28 cellular contexts compared by ENCODE assay signal in the genomic region with DNA sequence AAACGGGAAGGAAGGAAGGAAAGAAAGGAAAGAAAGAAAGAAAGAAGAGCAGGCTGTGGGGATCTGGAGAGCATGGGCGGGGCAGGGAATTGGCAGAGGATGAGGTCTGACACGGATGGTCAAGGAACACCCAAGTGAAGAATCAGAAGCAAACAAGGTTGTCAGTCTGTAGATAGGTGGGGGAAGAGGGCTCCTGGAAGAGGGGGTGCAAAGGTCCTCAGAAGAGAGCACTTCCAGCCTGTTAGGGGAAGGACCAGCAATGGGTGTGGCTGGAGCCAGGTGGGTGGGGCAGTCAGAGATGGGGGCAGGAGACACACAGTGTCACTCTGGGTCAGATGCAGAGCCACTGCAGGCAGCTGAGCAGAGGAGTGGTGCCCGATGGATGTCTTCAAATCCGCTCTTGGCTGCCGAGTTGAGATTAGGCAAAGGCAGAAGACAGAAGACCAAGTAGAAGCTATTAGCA. TPM values are rescaled to one million over a fixed set of nuclear protein-coding genes. Genes with fewer than 3 reads are reported as not detected.
"Had no signal": no experiment of that assay in that cellular context is flagged by ENCODE, and none has a peak within 500 bp of the region (broad histone marks: within the 10 kb centered on the region; RNA-seq: fewer than 3 reads in every experiment).

No MANE protein-coding gene starts in this region.

- H3K9me3 ChIP-seq: ascending aorta, body of pancreas had no signal

- H3K4me1 ChIP-seq: ascending aorta, body of pancreas had no signal

- ATAC-seq: activated CD4-positive, CD25-positive, alpha-beta regulatory T cell treated with anti-CD3 and anti-CD28 coated beads, Interleukin-2, amount 50 U/mL, for 24 hours; activated CD8-positive, alpha-beta T cell treated with anti-CD3 and anti-CD28 coated beads for 36 hours; activated naive CD4-positive, alpha-beta T cell treated with anti-CD3 and anti-CD28 coated beads, Interleukin-2, amount 50 U/mL, for 72 hours; activated naive CD8-positive, alpha-beta T cell treated with anti-CD3 and anti-CD28 coated beads, Interleukin-2, amount 50 U/mL, for 24 hours; body of pancreas had no signal

- DNase-seq: activated CD4-positive, alpha-beta T cell treated with anti-CD3 and anti-CD28 coated beads for 4 hours; activated CD8-positive, alpha-beta memory T cell treated with anti-CD3 and anti-CD28 coated beads, Interleukin-2, amount 50 U/mL, for 48 hours; activated CD8-positive, alpha-beta T cell treated with anti-CD3 and anti-CD28 coated beads for 36 hours; activated effector memory CD4-positive, alpha-beta T cell treated with anti-CD3 and anti-CD28 coated beads, Interleukin-2, amount 50 U/mL, for 16 hours; activated naive CD4-positive, alpha-beta T cell treated with Interleukin-2 at 50 U/mL for 16 hours; activated naive CD8-positive, alpha-beta T cell treated with anti-CD3 and anti-CD28 coated beads, Interleukin-2, amount 50 U/mL, for 24 hours; activated T-cell treated with anti-CD3 and anti-CD28 coated beads, Interleukin-2, amount 50 U/mL, for 1 hour; amniotic stem cell; body of pancreas; central memory CD4-positive, alpha-beta T cell; KG1; NCI-H1092; NCI-H1417; NCI-H1930; NCI-H2171; NCI-H2227 treated with DMSO at 0.1 percent for 48 hours; NCI-H446 treated with DMSO at 0.1 percent for 48 hours; NCI-H524 treated with DMSO at 0.1 percent for 48 hours; NCI-H748 treated with DMSO at 0.1 percent for 48 hours; PC-9; SHP77 treated with DMSO at 0.1 percent for 48 hours had no signal

- H3K27ac ChIP-seq: ascending aorta, body of pancreas, PC-9 had no signal

- H3K36me3 ChIP-seq: ascending aorta had no signal

- H3K4me3 ChIP-seq: ascending aorta, body of pancreas, PC-9 had no signal

- H3K27me3 ChIP-seq: ascending aorta, body of pancreas had no signal

RNA-seq across cellular contexts. Expression of gene PLA2G2C, which starts 11.0 kb away (rescaled TPM):
- total RNA-seq: ascending aorta, body of pancreas, bronchial epithelial cell, LHCN-M2, M059J, SK-MEL-5 had no signal

RNA-seq across cellular contexts. Expression of gene UBXN10, which starts 11.5 kb away (rescaled TPM):
- total RNA-seq: ascending aorta, LHCN-M2, M059J had no signal

RNA-seq across cellular contexts. Expression of gene PLA2G2F, which starts 58.2 kb away (rescaled TPM):
- total RNA-seq: activated CD8-positive, alpha-beta T cell treated with anti-CD3 and anti-CD28 coated beads for 36 hours; activated naive CD4-positive, alpha-beta T cell treated with anti-CD3 and anti-CD28 coated beads, Interleukin-2, amount 50 U/mL, for 72 hours; ascending aorta; body of pancreas; bronchial epithelial cell; LHCN-M2; M059J; SK-MEL-5 had no signal
